8 cellular contexts compared by ENCODE assay signal in genomic region chr14:23695220-23695999, GRCh38. TPM values are rescaled to one million over a fixed set of nuclear protein-coding genes. Genes with fewer than 3 reads are reported as not detected.
DNase-seq lines count a peak whose midpoint lies in the region; ATAC-seq and TF ChIP-seq lines count a peak whose summit lies in the region.
"Had no signal": no experiment of that assay in that cellular context is flagged by ENCODE, and none has a peak within 500 bp of the region (broad histone marks: within the 10 kb centered on the region; RNA-seq: fewer than 3 reads in every experiment).

No MANE protein-coding gene starts in this region.

- no peak for TF ChIP-seq EP300 in upper lobe of left lung (IDR thresholded peaks at IDR 0.05)

- H2BK120ac ChIP-seq in mesendoderm (ENCODE audit: low read depth, low read length), result peak overlapping the region; percentile 31

- H3K36me3 ChIP-seq in mesendoderm (ENCODE audit: control insufficient read depth, insufficient read depth, low read length) (no peaks in the 10 kb centered on the region), upper lobe of left lung (no peaks in the 10 kb centered on the region)

- no peaks in the 10 kb centered on the region for H3K79me1 ChIP-seq in mesendoderm (ENCODE audit: low read length)

- TF ChIP-seq POLR2A in upper lobe of left lung (IDR thresholded peaks at IDR 0.05), result no peak

- peak overlapping the region; percentile 53 for H3K9ac ChIP-seq in mesendoderm (ENCODE audit: low read length)

- peaks cover 12% of the 10 kb centered on the region for H3K4me1 ChIP-seq in mesendoderm (ENCODE audit: control insufficient read depth, low read depth, low read length)
- peaks cover 10 to 23% (median 15%) of the 10 kb centered on the region in 4 donors for H3K4me1 ChIP-seq in upper lobe of left lung

- no peaks in the 10 kb centered on the region for H3K9me3 ChIP-seq in upper lobe of left lung

- no peak overlapping the region for H3K4me3 ChIP-seq in mesendoderm (ENCODE audit: low read length)
- peak overlapping the region in 3 of 4 donors; percentile 9 to 41 (median 37) for H3K4me3 ChIP-seq in upper lobe of left lung

- H3K4ac ChIP-seq in mesendoderm (ENCODE audit: low read depth, low read length), result peak overlapping the region; percentile 84

- H2AK5ac ChIP-seq in mesendoderm (ENCODE audit: low read length), result no peak overlapping the region

- TF ChIP-seq CTCF in upper lobe of left lung (IDR thresholded peaks at IDR 0.05), result no peak

- H2BK5ac ChIP-seq in mesendoderm (ENCODE audit: low read length), result no peak overlapping the region

- H3K56ac ChIP-seq in mesendoderm (ENCODE audit: low read length), result peak overlapping the region; percentile 79

- peak in 1 of 2 donors; percentile 58 for ATAC-seq in upper lobe of left lung (ENCODE audit: low FRiP score in 2 of 2)
- ATAC-seq: T-helper 17 cell had no signal

- no peak overlapping the region for H3K23ac ChIP-seq in mesendoderm (ENCODE audit: low read length)

- H3K27me3 ChIP-seq in mesendoderm (ENCODE audit: insufficient read depth, low read length, poor library complexity) (no peaks in the 10 kb centered on the region), upper lobe of left lung (no peaks in the 10 kb centered on the region)

- peak; percentile 96 for DNase-seq in NCI-H524 treated with DMSO at 0.1 percent for 48 hours (lab: John Stamatoyannopoulos, UW)
- DNase-seq in epithelial cell of prostate (ENCODE audit: low read depth, low spot score), result no peak
- peak; percentile 62 for DNase-seq in mesendoderm
- peak in 1 of 2 donors; percentile 77 for DNase-seq in upper lobe of left lung
- DNase-seq in GOT3 (lab: John Stamatoyannopoulos, UW), result no peak
- no peak for DNase-seq in T-helper 1 cell
- no peak for DNase-seq in NCI-H1436 treated with DMSO at 0.1 percent for 48 hours (lab: John Stamatoyannopoulos, UW)
- DNase-seq: T-helper 17 cell had no signal

- H3K79me2 ChIP-seq in mesendoderm (ENCODE audit: control insufficient read depth, insufficient read depth, low read length), result no peaks in the 10 kb centered on the region

- H4K5ac ChIP-seq in mesendoderm (ENCODE audit: low read length), result no peak overlapping the region

- peak overlapping the region; percentile 54 for H3K4me2 ChIP-seq in mesendoderm (ENCODE audit: low read length)

- H4K8ac ChIP-seq in mesendoderm (ENCODE audit: low read depth, low read length), result no peak overlapping the region

- peak overlapping the region; percentile 69 for H3K27ac ChIP-seq in epithelial cell of prostate
- H3K27ac ChIP-seq in mesendoderm (ENCODE audit: low read depth, low read length), result peak overlapping the region; percentile 54
- no peak overlapping the region for H3K27ac ChIP-seq in upper lobe of left lung

- H3K18ac ChIP-seq in mesendoderm (ENCODE audit: low read length), result peak overlapping the region; percentile 63

- H2BK15ac ChIP-seq in mesendoderm (replicated peaks; ENCODE audit: low read depth), result peak overlapping the region; percentile 41

- no CpG with 5 or more reads among the region's 19 CpGs for WGBS in mesendoderm (ENCODE audit: extremely low coverage, insufficient coverage, low lambda C conversion rate)
- 8 to 11% methylated on average over 19 of the region's 19 CpGs for WGBS in upper lobe of left lung, 2 donors

RNA-seq across cellular contexts. Expression of gene DHRS2, which starts 59.2 kb away (rescaled TPM):
- 0.90 TPM for polyA plus RNA-seq in mesendoderm (2013, experiment 1 of 2)
- 0.87 TPM for polyA plus RNA-seq in mesendoderm (2013, experiment 2 of 2)
- 1 to 10 TPM in 2 of 6 donors, under 1 TPM in 3, not detected in 1; 0.30 to 5.2 (median 0.76) TPM for total RNA-seq in upper lobe of left lung
- total RNA-seq: T-helper 17 cell had no signal

Comparison
In these comparisons a context has a peak if more than half of its experiments do, and no peak if none do; other contexts are left out.
1. DNase-seq: peak in NCI-H524 treated with DMSO at 0.1 percent for 48 hours (single experiment) and mesendoderm (single experiment); none in epithelial cell of prostate (single experiment), GOT3 (single experiment), T-helper 1 cell (0 of 5) and NCI-H1436 treated with DMSO at 0.1 percent for 48 hours (single experiment).
2. H3K27ac ChIP-seq: peak in epithelial cell of prostate (single experiment) and mesendoderm (single experiment); none in upper lobe of left lung (0 of 4).